ENCODE assay signal across 1 cellular context in the genomic region with DNA sequence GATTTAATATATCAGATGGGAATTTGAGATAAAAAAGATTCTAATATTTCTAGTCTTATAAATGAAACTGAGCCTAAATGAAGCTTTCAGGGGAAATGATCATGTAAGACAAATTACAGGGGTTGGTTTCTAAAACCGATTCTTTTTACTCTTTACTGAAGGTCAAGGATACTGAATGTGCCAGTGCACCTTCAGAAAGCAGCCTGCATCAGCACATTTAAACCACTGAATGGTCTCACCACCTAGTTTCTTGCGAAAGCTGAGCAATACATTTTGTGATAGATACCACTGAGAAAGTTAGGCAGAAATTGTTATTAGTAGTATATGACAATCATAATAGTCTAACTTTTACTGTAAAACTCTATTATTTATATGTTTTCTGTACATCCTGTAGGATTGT.
TF ChIP-seq lines count a peak whose summit lies in the region.

No MANE protein-coding gene starts in this region.

TF ChIP-seq in H1, 55 proteins besides CTCF, POLR2A, EP300 and RAD21:
- TF ChIP-seq POU5F1 (IDR thresholded peaks at IDR 0.05; ENCODE audit: low read depth, low read length), result no peak
- no peak for TF ChIP-seq ATF3 (IDR thresholded peaks at IDR 0.05; ENCODE audit: insufficient read depth, low read depth, low read length)
- no peak for TF ChIP-seq RBBP5 (IDR thresholded peaks at IDR 0.05; ENCODE audit: borderline replicate concordance, low read depth, low read length)
- no peak for TF ChIP-seq BCL11A (IDR thresholded peaks at IDR 0.05; ENCODE audit: low read depth in 2 of 2, low read length in 2 of 2)
- TF ChIP-seq TEAD4 (IDR thresholded peaks at IDR 0.05; ENCODE audit: low read depth, low read length), result no peak
- TF ChIP-seq YY1 (IDR thresholded peaks at IDR 0.05; ENCODE audit: low read depth, low read length), result no peak
- no peak for TF ChIP-seq EZH2 (IDR thresholded peaks at IDR 0.05; ENCODE audit: low read depth, low read length, severe bottlenecking)
- no peak for TF ChIP-seq SP1 (IDR thresholded peaks at IDR 0.05; ENCODE audit: low read depth, low read length)
- no peak for TF ChIP-seq GTF2F1 (IDR thresholded peaks at IDR 0.05; ENCODE audit: borderline replicate concordance, low read depth, low read length)
- no peak for TF ChIP-seq PHF8 (conservative IDR thresholded peaks at IDR 0.05; ENCODE audit: low read depth, low read length)
- TF ChIP-seq MAX (IDR thresholded peaks at IDR 0.05), result no peak
- no peak for TF ChIP-seq JUN (IDR thresholded peaks at IDR 0.05; ENCODE audit: low read depth, low read length)
- TF ChIP-seq KDM5A (IDR thresholded peaks at IDR 0.05; ENCODE audit: low read length), result no peak
- no peak for TF ChIP-seq SIX5 (IDR thresholded peaks at IDR 0.05; ENCODE audit: low read depth, low read length)
- TF ChIP-seq ASH2L (IDR thresholded peaks at IDR 0.05; ENCODE audit: low read length), result no peak
- TF ChIP-seq POLR2AphosphoS5 (IDR thresholded peaks at IDR 0.05; ENCODE audit: low read depth, low read length), result no peak
